In the genomic region with DNA sequence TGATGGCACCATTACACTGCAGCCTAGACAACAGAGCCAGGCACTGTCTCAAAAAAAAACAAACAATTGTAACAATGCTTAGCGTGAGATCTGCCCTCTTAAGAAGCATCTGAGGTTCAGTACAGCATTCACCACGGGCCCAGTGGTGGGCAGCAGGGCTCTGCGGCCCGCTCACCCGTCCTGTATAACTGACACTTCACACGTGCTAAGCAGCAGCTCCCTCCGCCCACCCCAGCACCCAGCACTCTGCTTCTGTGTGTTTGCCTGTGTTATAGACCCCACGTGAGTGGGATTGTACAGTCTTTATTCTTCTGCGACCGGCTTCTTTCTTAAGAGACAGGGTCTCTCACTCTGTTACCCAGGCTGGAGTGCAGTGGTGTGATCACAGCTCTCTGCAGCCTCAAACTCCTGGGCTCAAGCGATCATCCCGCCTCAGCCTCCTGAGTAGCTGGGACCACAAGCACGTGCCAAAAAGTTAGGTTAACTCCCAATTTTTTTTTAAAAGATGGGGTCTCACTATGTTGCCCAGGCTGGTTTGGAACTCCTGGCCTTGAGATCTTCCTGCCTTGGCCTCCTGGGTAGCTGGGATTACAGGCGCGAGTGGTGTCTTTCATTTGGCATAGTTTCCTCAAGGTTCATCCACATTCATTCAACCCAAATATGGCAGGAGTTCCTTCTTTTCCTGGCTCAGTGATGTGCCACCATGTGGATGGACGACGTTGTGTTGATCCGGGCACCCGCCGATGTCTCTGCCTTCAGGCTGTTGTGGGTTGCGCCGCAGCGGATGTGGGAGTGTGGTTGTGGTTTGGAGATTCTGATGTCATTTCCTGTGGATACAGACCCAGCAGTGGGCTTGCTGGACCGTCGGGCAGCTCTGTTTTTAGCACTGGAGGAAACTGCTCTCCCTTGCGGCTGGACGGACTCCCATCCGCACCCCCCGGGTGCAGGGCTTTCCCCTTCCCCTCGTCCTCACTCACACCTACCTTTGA, we compare ENCODE assay signal across 1 cellular context.
TF ChIP-seq lines count a peak whose summit lies in the region.

No MANE protein-coding gene starts in this region.

TF ChIP-seq in GM12878, 131 proteins besides CTCF, POLR2A, EP300 and RAD21 (continued from another document and continues in another):
- TF ChIP-seq, protein P1, sequence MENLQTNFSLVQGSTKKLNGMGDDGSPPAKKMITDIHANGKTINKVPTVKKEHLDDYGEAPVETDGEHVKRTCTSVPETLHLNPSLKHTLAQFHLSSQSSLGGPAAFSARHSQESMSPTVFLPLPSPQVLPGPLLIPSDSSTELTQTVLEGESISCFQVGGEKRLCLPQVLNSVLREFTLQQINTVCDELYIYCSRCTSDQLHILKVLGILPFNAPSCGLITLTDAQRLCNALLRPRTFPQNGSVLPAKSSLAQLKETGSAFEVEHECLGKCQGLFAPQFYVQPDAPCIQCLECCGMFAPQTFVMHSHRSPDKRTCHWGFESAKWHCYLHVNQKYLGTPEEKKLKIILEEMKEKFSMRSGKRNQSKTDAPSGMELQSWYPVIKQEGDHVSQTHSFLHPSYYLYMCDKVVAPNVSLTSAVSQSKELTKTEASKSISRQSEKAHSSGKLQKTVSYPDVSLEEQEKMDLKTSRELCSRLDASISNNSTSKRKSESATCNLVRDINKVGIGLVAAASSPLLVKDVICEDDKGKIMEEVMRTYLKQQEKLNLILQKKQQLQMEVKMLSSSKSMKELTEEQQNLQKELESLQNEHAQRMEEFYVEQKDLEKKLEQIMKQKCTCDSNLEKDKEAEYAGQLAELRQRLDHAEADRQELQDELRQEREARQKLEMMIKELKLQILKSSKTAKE (IDR thresholded peaks at IDR 0.05; ENCODE audit: low read depth, poor library complexity, severe bottlenecking) = peak; percentile 59
- TF ChIP-seq CBFB (IDR thresholded peaks at IDR 0.05; ENCODE audit: low read depth) (peak; percentile 98), SIX5 (IDR thresholded peaks at IDR 0.05; ENCODE audit: low read depth, low read length, severe bottlenecking) (no peak), ZBED1 (IDR thresholded peaks at IDR 0.05; ENCODE audit: borderline replicate concordance) (peak; percentile 82; the same call in 1 of the 2 replicates), HDGF (IDR thresholded peaks at IDR 0.05) (peak; percentile 67), KAT2A (conservative IDR thresholded peaks at IDR 0.05; ENCODE audit: control insufficient read depth, low read depth, low read length) (no peak), HDAC6 (IDR thresholded peaks at IDR 0.05; ENCODE audit: unreplicated experiment) (no peak), POU2F2 (IDR thresholded peaks at IDR 0.05; ENCODE audit: borderline replicate concordance, low read depth, low read length) (peak; percentile 42; the same call in 2 of the 3 replicates), TARDBP (IDR thresholded peaks at IDR 0.05; ENCODE audit: borderline replicate concordance) (no peak), NFIC (IDR thresholded peaks at IDR 0.05; ENCODE audit: low read depth, low read length) (peak; percentile 80; the same call in 1 of the 2 replicates), SMARCA5 (IDR thresholded peaks at IDR 0.05) (0 out of 2 replicates have a peak, but pooled peaks have one; percentile 14), ZNF622 (IDR thresholded peaks at IDR 0.05) (no peak), CBX5 (IDR thresholded peaks at IDR 0.05; ENCODE audit: low read depth) (no peak; the same call in 1 of the 2 replicates), TCF7 (IDR thresholded peaks at IDR 0.05; ENCODE audit: borderline replicate concordance) (no peak), TCF12 (IDR thresholded peaks at IDR 0.05; ENCODE audit: low read depth, low read length) (peak; percentile 46; the same call in 1 of the 2 replicates), EZH2 (IDR thresholded peaks at IDR 0.05; ENCODE audit: borderline replicate concordance, control insufficient read depth, low read depth, low read length) (0 out of 2 replicates have a peak, but pooled peaks have one; percentile 68), CREB1 (IDR thresholded peaks at IDR 0.05; ENCODE audit: low read depth) (peak; percentile 86), NFXL1 (IDR thresholded peaks at IDR 0.05; ENCODE audit: borderline replicate concordance) (no peak), DPF2 (IDR thresholded peaks at IDR 0.05) (peak; percentile 88), BHLHE40 (IDR thresholded peaks at IDR 0.05; ENCODE audit: borderline replicate concordance in 1 of 2, low read depth in 2 of 2, low read length in 1 of 2) (peak; percentile 23 to 38; a peak in 1 of 4 replicates), WRNIP1 (IDR thresholded peaks at IDR 0.05; ENCODE audit: borderline replicate concordance, low read depth, low read length) (no peak), PAX5 (IDR thresholded peaks at IDR 0.05; ENCODE audit: borderline replicate concordance, low read depth, low read length) (peak; percentile 86)
- TF ChIP-seq, protein P2, sequence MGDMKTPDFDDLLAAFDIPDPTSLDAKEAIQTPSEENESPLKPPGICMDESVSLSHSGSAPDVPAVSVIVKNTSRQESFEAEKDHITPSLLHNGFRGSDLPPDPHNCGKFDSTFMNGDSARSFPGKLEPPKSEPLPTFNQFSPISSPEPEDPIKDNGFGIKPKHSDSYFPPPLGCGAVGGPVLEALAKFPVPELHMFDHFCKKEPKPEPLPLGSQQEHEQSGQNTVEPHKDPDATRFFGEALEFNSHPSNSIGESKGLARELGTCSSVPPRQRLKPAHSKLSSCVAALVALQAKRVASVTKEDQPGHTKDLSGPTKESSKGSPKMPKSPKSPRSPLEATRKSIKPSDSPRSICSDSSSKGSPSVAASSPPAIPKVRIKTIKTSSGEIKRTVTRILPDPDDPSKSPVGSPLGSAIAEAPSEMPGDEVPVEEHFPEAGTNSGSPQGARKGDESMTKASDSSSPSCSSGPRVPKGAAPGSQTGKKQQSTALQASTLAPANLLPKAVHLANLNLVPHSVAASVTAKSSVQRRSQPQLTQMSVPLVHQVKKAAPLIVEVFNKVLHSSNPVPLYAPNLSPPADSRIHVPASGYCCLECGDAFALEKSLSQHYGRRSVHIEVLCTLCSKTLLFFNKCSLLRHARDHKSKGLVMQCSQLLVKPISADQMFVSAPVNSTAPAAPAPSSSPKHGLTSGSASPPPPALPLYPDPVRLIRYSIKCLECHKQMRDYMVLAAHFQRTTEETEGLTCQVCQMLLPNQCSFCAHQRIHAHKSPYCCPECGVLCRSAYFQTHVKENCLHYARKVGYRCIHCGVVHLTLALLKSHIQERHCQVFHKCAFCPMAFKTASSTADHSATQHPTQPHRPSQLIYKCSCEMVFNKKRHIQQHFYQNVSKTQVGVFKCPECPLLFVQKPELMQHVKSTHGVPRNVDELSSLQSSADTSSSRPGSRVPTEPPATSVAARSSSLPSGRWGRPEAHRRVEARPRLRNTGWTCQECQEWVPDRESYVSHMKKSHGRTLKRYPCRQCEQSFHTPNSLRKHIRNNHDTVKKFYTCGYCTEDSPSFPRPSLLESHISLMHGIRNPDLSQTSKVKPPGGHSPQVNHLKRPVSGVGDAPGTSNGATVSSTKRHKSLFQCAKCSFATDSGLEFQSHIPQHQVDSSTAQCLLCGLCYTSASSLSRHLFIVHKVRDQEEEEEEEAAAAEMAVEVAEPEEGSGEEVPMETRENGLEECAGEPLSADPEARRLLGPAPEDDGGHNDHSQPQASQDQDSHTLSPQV (IDR thresholded peaks at IDR 0.05) = no peak
- TF ChIP-seq, protein P3, sequence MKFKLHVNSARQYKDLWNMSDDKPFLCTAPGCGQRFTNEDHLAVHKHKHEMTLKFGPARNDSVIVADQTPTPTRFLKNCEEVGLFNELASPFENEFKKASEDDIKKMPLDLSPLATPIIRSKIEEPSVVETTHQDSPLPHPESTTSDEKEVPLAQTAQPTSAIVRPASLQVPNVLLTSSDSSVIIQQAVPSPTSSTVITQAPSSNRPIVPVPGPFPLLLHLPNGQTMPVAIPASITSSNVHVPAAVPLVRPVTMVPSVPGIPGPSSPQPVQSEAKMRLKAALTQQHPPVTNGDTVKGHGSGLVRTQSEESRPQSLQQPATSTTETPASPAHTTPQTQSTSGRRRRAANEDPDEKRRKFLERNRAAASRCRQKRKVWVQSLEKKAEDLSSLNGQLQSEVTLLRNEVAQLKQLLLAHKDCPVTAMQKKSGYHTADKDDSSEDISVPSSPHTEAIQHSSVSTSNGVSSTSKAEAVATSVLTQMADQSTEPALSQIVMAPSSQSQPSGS (IDR thresholded peaks at IDR 0.05; ENCODE audit: low read length) = peak; percentile 87
- TF ChIP-seq, protein P4, sequence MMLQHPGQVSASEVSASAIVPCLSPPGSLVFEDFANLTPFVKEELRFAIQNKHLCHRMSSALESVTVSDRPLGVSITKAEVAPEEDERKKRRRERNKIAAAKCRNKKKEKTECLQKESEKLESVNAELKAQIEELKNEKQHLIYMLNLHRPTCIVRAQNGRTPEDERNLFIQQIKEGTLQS (IDR thresholded peaks at IDR 0.05; ENCODE audit: borderline replicate concordance, extremely low read depth, low read depth, low read length) = no peak
- TF ChIP-seq, protein P5, sequence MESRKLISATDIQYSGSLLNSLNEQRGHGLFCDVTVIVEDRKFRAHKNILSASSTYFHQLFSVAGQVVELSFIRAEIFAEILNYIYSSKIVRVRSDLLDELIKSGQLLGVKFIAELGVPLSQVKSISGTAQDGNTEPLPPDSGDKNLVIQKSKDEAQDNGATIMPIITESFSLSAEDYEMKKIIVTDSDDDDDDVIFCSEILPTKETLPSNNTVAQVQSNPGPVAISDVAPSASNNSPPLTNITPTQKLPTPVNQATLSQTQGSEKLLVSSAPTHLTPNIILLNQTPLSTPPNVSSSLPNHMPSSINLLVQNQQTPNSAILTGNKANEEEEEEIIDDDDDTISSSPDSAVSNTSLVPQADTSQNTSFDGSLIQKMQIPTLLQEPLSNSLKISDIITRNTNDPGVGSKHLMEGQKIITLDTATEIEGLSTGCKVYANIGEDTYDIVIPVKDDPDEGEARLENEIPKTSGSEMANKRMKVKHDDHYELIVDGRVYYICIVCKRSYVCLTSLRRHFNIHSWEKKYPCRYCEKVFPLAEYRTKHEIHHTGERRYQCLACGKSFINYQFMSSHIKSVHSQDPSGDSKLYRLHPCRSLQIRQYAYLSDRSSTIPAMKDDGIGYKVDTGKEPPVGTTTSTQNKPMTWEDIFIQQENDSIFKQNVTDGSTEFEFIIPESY (IDR thresholded peaks at IDR 0.05) = no peak
- TF ChIP-seq, protein P6, sequence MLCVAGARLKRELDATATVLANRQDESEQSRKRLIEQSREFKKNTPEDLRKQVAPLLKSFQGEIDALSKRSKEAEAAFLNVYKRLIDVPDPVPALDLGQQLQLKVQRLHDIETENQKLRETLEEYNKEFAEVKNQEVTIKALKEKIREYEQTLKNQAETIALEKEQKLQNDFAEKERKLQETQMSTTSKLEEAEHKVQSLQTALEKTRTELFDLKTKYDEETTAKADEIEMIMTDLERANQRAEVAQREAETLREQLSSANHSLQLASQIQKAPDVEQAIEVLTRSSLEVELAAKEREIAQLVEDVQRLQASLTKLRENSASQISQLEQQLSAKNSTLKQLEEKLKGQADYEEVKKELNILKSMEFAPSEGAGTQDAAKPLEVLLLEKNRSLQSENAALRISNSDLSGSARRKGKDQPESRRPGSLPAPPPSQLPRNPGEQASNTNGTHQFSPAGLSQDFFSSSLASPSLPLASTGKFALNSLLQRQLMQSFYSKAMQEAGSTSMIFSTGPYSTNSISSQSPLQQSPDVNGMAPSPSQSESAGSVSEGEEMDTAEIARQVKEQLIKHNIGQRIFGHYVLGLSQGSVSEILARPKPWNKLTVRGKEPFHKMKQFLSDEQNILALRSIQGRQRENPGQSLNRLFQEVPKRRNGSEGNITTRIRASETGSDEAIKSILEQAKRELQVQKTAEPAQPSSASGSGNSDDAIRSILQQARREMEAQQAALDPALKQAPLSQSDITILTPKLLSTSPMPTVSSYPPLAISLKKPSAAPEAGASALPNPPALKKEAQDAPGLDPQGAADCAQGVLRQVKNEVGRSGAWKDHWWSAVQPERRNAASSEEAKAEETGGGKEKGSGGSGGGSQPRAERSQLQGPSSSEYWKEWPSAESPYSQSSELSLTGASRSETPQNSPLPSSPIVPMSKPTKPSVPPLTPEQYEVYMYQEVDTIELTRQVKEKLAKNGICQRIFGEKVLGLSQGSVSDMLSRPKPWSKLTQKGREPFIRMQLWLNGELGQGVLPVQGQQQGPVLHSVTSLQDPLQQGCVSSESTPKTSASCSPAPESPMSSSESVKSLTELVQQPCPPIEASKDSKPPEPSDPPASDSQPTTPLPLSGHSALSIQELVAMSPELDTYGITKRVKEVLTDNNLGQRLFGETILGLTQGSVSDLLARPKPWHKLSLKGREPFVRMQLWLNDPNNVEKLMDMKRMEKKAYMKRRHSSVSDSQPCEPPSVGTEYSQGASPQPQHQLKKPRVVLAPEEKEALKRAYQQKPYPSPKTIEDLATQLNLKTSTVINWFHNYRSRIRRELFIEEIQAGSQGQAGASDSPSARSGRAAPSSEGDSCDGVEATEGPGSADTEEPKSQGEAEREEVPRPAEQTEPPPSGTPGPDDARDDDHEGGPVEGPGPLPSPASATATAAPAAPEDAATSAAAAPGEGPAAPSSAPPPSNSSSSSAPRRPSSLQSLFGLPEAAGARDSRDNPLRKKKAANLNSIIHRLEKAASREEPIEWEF (IDR thresholded peaks at IDR 0.05; ENCODE audit: insufficient replicate concordance, low read depth, low read length) = no peak
- TF ChIP-seq, protein P7, sequence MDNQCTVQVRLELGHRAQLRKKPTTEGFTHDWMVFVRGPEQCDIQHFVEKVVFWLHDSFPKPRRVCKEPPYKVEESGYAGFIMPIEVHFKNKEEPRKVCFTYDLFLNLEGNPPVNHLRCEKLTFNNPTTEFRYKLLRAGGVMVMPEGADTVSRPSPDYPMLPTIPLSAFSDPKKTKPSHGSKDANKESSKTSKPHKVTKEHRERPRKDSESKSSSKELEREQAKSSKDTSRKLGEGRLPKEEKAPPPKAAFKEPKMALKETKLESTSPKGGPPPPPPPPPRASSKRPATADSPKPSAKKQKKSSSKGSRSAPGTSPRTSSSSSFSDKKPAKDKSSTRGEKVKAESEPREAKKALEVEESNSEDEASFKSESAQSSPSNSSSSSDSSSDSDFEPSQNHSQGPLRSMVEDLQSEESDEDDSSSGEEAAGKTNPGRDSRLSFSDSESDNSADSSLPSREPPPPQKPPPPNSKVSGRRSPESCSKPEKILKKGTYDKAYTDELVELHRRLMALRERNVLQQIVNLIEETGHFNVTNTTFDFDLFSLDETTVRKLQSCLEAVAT (IDR thresholded peaks at IDR 0.05) = peak; percentile 98
- TF ChIP-seq, protein P8, sequence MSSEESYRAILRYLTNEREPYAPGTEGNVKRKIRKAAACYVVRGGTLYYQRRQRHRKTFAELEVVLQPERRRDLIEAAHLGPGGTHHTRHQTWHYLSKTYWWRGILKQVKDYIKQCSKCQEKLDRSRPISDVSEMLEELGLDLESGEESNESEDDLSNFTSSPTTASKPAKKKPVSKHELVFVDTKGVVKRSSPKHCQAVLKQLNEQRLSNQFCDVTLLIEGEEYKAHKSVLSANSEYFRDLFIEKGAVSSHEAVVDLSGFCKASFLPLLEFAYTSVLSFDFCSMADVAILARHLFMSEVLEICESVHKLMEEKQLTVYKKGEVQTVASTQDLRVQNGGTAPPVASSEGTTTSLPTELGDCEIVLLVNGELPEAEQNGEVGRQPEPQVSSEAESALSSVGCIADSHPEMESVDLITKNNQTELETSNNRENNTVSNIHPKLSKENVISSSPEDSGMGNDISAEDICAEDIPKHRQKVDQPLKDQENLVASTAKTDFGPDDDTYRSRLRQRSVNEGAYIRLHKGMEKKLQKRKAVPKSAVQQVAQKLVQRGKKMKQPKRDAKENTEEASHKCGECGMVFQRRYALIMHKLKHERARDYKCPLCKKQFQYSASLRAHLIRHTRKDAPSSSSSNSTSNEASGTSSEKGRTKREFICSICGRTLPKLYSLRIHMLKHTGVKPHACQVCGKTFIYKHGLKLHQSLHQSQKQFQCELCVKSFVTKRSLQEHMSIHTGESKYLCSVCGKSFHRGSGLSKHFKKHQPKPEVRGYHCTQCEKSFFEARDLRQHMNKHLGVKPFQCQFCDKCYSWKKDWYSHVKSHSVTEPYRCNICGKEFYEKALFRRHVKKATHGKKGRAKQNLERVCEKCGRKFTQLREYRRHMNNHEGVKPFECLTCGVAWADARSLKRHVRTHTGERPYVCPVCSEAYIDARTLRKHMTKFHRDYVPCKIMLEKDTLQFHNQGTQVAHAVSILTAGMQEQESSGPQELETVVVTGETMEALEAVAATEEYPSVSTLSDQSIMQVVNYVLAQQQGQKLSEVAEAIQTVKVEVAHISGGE (CRISPR knock-in tag; IDR thresholded peaks at IDR 0.05) = no peak
